Comparison of ENCODE assay signal across 8 cellular contexts in genomic region chr3:32176989-32177701, GRCh38.
DNase-seq lines count a peak whose midpoint lies in the region; ATAC-seq and TF ChIP-seq lines count a peak whose summit lies in the region.

No MANE protein-coding gene starts in this region.

- TF ChIP-seq CTCF in OCI-LY7 (conservative IDR thresholded peaks at IDR 0.05; ENCODE audit: low read length) (peak; percentile 87), fibroblast of mammary gland (conservative IDR thresholded peaks at IDR 0.05; ENCODE audit: control insufficient read depth, insufficient read depth, low read depth, low read length) (peak; percentile 81), parathyroid adenoma (IDR thresholded peaks at IDR 0.05) (peak; percentile 90)

- H3K9me3 ChIP-seq in OCI-LY7 (ENCODE audit: low read length) (peaks cover 6% of the 10 kb centered on the region; the same call in 1 of the 2 replicates), parathyroid adenoma (ENCODE audit: control insufficient read depth, low read length) (no peaks in the 10 kb centered on the region)

- H3K4me3 ChIP-seq in OCI-LY7 (ENCODE audit: low read depth, low read length, poor library complexity, severe bottlenecking) (no peak overlapping the region), fibroblast of mammary gland (ENCODE audit: control insufficient read depth, low read depth, low read length) (no peak overlapping the region), parathyroid adenoma (ENCODE audit: low read depth, low read length) (no peak overlapping the region)

- peaks cover 7% of the 10 kb centered on the region; the same call in 1 of the 2 replicates for H3K36me3 ChIP-seq in OCI-LY7 (ENCODE audit: insufficient read depth, low read length)
- no peaks in the 10 kb centered on the region for H3K36me3 ChIP-seq in parathyroid adenoma (ENCODE audit: control insufficient read depth, insufficient read depth, low read length)

- H3K79me2 ChIP-seq in OCI-LY7 (ENCODE audit: insufficient read depth, low read depth, low read length): no peaks in the 10 kb centered on the region
- no peaks in the 10 kb centered on the region for H3K79me2 ChIP-seq in parathyroid adenoma

- no peak overlapping the region for H3K9ac ChIP-seq in parathyroid adenoma

- 0 out of 2 replicates have a peak overlapping the region, but pooled peaks have one; percentile 23 for H2AFZ ChIP-seq in OCI-LY7 (ENCODE audit: low read length)
- no peak overlapping the region for H2AFZ ChIP-seq in parathyroid adenoma

- H3K27ac ChIP-seq in OCI-LY7 (ENCODE audit: low read depth, low read length, poor library complexity, severe bottlenecking): no peak overlapping the region
- no peak overlapping the region for H3K27ac ChIP-seq in parathyroid adenoma

- no peaks in the 10 kb centered on the region for H4K20me1 ChIP-seq in OCI-LY7 (ENCODE audit: insufficient read depth, low read length)

- peak; percentile 44 for ATAC-seq in HG03159 (IDR thresholded peaks at IDR 0.05; ENCODE audit: unreplicated experiment)
- no peak for ATAC-seq in GM19397 (IDR thresholded peaks at IDR 0.05; ENCODE audit: unreplicated experiment)

- H3K4me1 ChIP-seq in OCI-LY7 (ENCODE audit: insufficient read depth, low read length, poor library complexity, severe bottlenecking): peaks cover 6% of the 10 kb centered on the region
- peaks cover 9% of the 10 kb centered on the region for H3K4me1 ChIP-seq in parathyroid adenoma

- no peak overlapping the region for H3K4me2 ChIP-seq in OCI-LY7 (ENCODE audit: low read length)
- no peak overlapping the region for H3K4me2 ChIP-seq in parathyroid adenoma (ENCODE audit: low read length)

- H3K27me3 ChIP-seq in parathyroid adenoma (ENCODE audit: control insufficient read depth, insufficient read depth, low read length): no peaks in the 10 kb centered on the region

- CTCF ChIA-PET in OCI-LY7 (lab: Charles Lee; ENCODE audit: unreplicated experiment): interaction anchor here (1.0 kb wide), 1 partner anchor 63 kb away, joined by 4 read pairs; no protein-coding TSS in a partner anchor

- BruUV-seq in OCI-LY7 (replicated peaks; lab: Mats Ljungman, UMichigan): no TSS peak

- intact Hi-C loops in OCI-LY7 (cut with micrococcal nuclease; ENCODE audit: unreplicated experiment): loop anchor here (1.0 to 5.0 kb wide), 3 partner anchors 64 to 290 kb away; no protein-coding TSS in a partner anchor

- POLR2A ChIA-PET in OCI-LY7 (lab: Charles Lee): no interaction called here

- DNase-seq in NCI-H1436 (lab: John Stamatoyannopoulos, UW) (peak; percentile 18), NCI-H1436 treated with DMSO at 0.1 percent for 48 hours (lab: John Stamatoyannopoulos, UW) (no peak), OCI-LY7 (ENCODE audit: low spot score) (peak; percentile 67), activated T-cell treated with anti-CD3 and anti-CD28 coated beads for 24 hours (ENCODE audit: low read depth) (peak; percentile 53), fibroblast of mammary gland (ENCODE audit: low read depth) (peak; percentile 74)

- no peaks in the 10 kb centered on the region for H3K9me2 ChIP-seq in OCI-LY7 (ENCODE audit: insufficient read depth, low read length)
